1 cellular context compared by ENCODE assay signal in genomic region chr3:38458796-38459498, GRCh38.
TF ChIP-seq lines count a peak whose summit lies in the region.

No MANE protein-coding gene starts in this region.

TF ChIP-seq in H1, 55 proteins besides CTCF, POLR2A, EP300 and RAD21 (continued from another document):
- TF ChIP-seq USF2 (IDR thresholded peaks at IDR 0.05; ENCODE audit: low read length) (no peak), SIX5 (IDR thresholded peaks at IDR 0.05; ENCODE audit: low read depth, low read length) (no peak), YY1 (IDR thresholded peaks at IDR 0.05; ENCODE audit: low read depth, low read length) (no peak), PHF8 (conservative IDR thresholded peaks at IDR 0.05; ENCODE audit: low read depth, low read length) (no peak), CBX8 (IDR thresholded peaks at IDR 0.05; ENCODE audit: borderline replicate concordance, low read depth, low read length) (no peak), RFX5 (IDR thresholded peaks at IDR 0.05; ENCODE audit: borderline replicate concordance, low read depth, low read length) (no peak), EGR1 (IDR thresholded peaks at IDR 0.05; ENCODE audit: borderline replicate concordance, low read depth, low read length) (no peak), JUN (IDR thresholded peaks at IDR 0.05; ENCODE audit: low read depth, low read length) (no peak), KDM4A (IDR thresholded peaks at IDR 0.05; ENCODE audit: low read depth, low read length, severe bottlenecking) (no peak), GABPA (IDR thresholded peaks at IDR 0.05; ENCODE audit: borderline replicate concordance, insufficient read depth, low read length) (no peak), KDM1A (IDR thresholded peaks at IDR 0.05; ENCODE audit: borderline replicate concordance, low read length) (no peak), POU5F1 (IDR thresholded peaks at IDR 0.05; ENCODE audit: low read depth, low read length) (no peak), CHD1 (IDR thresholded peaks at IDR 0.05; ENCODE audit: low read depth, low read length) (no peak), ATF2 (IDR thresholded peaks at IDR 0.05; ENCODE audit: low read length) (no peak)
